In genomic region chr1:192441492-192441891, GRCh38 we compare ENCODE assay signal across 24 cellular contexts.
"Had no signal": no experiment of that assay in that cellular context is flagged by ENCODE, and none has a peak within 500 bp of the region (broad histone marks: within the 10 kb centered on the region; RNA-seq: fewer than 3 reads in every experiment).

No MANE protein-coding gene starts in this region.

- FAIRE-seq: endometrium, frontal cortex, keratinocyte, pancreas, small intestine, urothelium cell line had no signal

- H3K4me3 Mint-ChIP-seq: effector memory CD8-positive, alpha-beta T cell; mesothelial cell of epicardium; naive B cell; nephron; stimulated activated naive B cell treated with anti-CD40 and anti-IgM and Interleukin-4, amounts not matched to agents 10 μg/mL and 1 μg/mL and 100 μg/mL, for 72 hours; stimulated activated naive CD8-positive, alpha-beta T cell treated with anti-CD3 and anti-CD28 coated beads, Interleukin-15, Interleukin-2, amounts not matched to agents 100 ng/mL and 50 ng/mL, for 24 hours had no signal

- H3K9me3 Mint-ChIP-seq: effector memory CD8-positive, alpha-beta T cell; mesothelial cell of epicardium; naive B cell; nephron; stimulated activated naive B cell treated with anti-CD40 and anti-IgM and Interleukin-4, amounts not matched to agents 10 μg/mL and 1 μg/mL and 100 μg/mL, for 72 hours; stimulated activated naive CD8-positive, alpha-beta T cell treated with anti-CD3 and anti-CD28 coated beads, Interleukin-15, Interleukin-2, amounts not matched to agents 100 ng/mL and 50 ng/mL, for 24 hours had no signal

- H3K27ac ChIP-seq: pancreas, right lobe of liver, thoracic aorta, tibial nerve, upper lobe of left lung had no signal

- H3K27me3 ChIP-seq: pancreas, right lobe of liver, tibial nerve, upper lobe of left lung had no signal

- H3K27ac Mint-ChIP-seq: effector memory CD8-positive, alpha-beta T cell; mesothelial cell of epicardium; naive B cell; nephron; stimulated activated naive B cell treated with anti-CD40 and anti-IgM and Interleukin-4, amounts not matched to agents 10 μg/mL and 1 μg/mL and 100 μg/mL, for 72 hours; stimulated activated naive CD8-positive, alpha-beta T cell treated with anti-CD3 and anti-CD28 coated beads, Interleukin-15, Interleukin-2, amounts not matched to agents 100 ng/mL and 50 ng/mL, for 24 hours had no signal

- ATAC-seq: effector memory CD8-positive, alpha-beta T cell; left lobe of liver; mucosa of descending colon; pancreas; right lobe of liver; stimulated activated naive B cell treated with anti-CD40 and anti-IgM and Interleukin-4, amounts not matched to agents 10 μg/mL and 1 μg/mL and 100 μg/mL, for 72 hours had no signal

- DNase-seq: cortex of kidney; effector memory CD8-positive, alpha-beta T cell; mesenchymal stem cell; mucosa of descending colon; naive B cell; occipital lobe; pancreas; right lobe of liver; small intestine; stimulated activated CD4-positive, alpha-beta T cell treated with anti-CD3 and anti-CD28 coated beads, Interleukin-15, amount 100 ng/mL, for 24 hours; stimulated activated CD4-positive, alpha-beta T cell treated with anti-CD3 and anti-CD28 coated beads, Interleukin-2, amount 100 ng/mL, for 48 hours; stimulated activated naive B cell treated with anti-CD40 and anti-IgM and Interleukin-4, amounts not matched to agents 10 μg/mL and 1 μg/mL and 100 μg/mL, for 72 hours; upper lobe of left lung had no signal

- H3K4me1 Mint-ChIP-seq: naive B cell; stimulated activated naive B cell treated with anti-CD40 and anti-IgM and Interleukin-4, amounts not matched to agents 10 μg/mL and 1 μg/mL and 100 μg/mL, for 72 hours had no signal

- H3K4me1 ChIP-seq: pancreas, right lobe of liver had no signal

- H3K36me3 Mint-ChIP-seq: mesothelial cell of epicardium; naive B cell; stimulated activated naive B cell treated with anti-CD40 and anti-IgM and Interleukin-4, amounts not matched to agents 10 μg/mL and 1 μg/mL and 100 μg/mL, for 72 hours had no signal

- H3K36me3 ChIP-seq: pancreas, right lobe of liver, thoracic aorta, tibial nerve, upper lobe of left lung had no signal

- H3K9me3 ChIP-seq: mucosa of descending colon, pancreas, right lobe of liver, thoracic aorta, tibial nerve, upper lobe of left lung had no signal

- H3K4me3 ChIP-seq: lung, mucosa of descending colon, pancreas, right lobe of liver, thoracic aorta, tibial nerve, upper lobe of left lung had no signal

- H3K27me3 Mint-ChIP-seq: stimulated activated naive CD8-positive, alpha-beta T cell treated with anti-CD3 and anti-CD28 coated beads, Interleukin-15, Interleukin-2, amounts not matched to agents 100 ng/mL and 50 ng/mL, for 24 hours had no signal
